1 cellular context compared by ENCODE assay signal in the genomic region with DNA sequence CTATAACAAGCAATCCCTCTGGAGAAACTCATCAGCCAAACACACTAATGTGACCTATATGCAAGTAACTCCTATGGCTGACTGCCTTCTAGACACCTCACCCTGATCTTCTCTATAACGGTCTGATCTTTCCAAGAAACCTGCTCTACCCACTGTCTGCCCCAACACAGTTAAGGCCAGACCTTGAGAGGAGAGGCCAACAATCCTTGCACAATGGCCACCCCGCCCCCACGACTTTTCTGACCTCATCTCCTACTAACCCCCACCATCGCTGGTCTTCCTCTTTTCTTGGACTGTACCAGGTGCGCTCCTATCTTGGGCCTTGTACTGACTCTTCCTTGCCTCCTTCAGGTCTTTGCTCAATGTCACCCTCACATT.
TF ChIP-seq lines count a peak whose summit lies in the region.

No MANE protein-coding gene starts in this region.

TF ChIP-seq in GM12878, 131 proteins besides CTCF, POLR2A, EP300 and RAD21:
- TF ChIP-seq, protein P1, sequence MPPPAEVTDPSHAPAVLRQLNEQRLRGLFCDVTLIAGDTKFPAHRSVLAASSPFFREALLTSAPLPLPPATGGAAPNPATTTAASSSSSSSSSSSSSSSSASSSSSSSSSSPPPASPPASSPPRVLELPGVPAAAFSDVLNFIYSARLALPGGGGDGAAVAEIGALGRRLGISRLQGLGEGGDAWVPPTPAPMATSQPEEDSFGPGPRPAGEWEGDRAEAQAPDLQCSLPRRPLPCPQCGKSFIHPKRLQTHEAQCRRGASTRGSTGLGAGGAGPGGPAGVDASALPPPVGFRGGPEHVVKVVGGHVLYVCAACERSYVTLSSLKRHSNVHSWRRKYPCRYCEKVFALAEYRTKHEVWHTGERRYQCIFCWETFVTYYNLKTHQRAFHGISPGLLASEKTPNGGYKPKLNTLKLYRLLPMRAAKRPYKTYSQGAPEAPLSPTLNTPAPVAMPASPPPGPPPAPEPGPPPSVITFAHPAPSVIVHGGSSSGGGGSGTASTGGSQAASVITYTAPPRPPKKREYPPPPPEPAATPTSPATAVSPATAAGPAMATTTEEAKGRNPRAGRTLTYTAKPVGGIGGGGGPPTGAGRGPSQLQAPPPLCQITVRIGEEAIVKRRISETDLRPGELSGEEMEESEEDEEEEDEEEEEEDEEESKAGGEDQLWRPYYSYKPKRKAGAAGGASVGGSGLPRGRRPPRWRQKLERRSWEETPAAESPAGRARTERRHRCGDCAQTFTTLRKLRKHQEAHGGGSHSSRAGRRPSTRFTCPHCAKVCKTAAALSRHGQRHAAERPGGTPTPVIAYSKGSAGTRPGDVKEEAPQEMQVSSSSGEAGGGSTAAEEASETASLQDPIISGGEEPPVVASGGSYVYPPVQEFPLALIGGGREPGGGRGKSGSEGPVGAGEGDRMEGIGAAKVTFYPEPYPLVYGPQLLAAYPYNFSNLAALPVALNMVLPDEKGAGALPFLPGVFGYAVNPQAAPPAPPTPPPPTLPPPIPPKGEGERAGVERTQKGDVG (CRISPR knock-in tag; IDR thresholded peaks at IDR 0.05) = no peak
- peak; percentile 3 for TF ChIP-seq MEF2B (IDR thresholded peaks at IDR 0.05; ENCODE audit: partially characterized antibody, poor library complexity, severe bottlenecking)
- no peak for TF ChIP-seq SUZ12 (IDR thresholded peaks at IDR 0.05; ENCODE audit: unreplicated experiment)
- TF ChIP-seq, protein P2, sequence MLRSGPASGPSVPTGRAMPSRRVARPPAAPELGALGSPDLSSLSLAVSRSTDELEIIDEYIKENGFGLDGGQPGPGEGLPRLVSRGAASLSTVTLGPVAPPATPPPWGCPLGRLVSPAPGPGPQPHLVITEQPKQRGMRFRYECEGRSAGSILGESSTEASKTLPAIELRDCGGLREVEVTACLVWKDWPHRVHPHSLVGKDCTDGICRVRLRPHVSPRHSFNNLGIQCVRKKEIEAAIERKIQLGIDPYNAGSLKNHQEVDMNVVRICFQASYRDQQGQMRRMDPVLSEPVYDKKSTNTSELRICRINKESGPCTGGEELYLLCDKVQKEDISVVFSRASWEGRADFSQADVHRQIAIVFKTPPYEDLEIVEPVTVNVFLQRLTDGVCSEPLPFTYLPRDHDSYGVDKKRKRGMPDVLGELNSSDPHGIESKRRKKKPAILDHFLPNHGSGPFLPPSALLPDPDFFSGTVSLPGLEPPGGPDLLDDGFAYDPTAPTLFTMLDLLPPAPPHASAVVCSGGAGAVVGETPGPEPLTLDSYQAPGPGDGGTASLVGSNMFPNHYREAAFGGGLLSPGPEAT (IDR thresholded peaks at IDR 0.05; ENCODE audit: low read depth) = no peak
- TF ChIP-seq SRF (IDR thresholded peaks at IDR 0.05; ENCODE audit: low read depth in 2 of 2, low read length in 2 of 2) = no peak
- no peak for TF ChIP-seq MYC (IDR thresholded peaks at IDR 0.05; ENCODE audit: insufficient read depth, insufficient read length, insufficient replicate concordance, low read length, severe bottlenecking)
- no peak for TF ChIP-seq YY1 (IDR thresholded peaks at IDR 0.05; ENCODE audit: low read depth, low read length)
- TF ChIP-seq SUPT20H (IDR thresholded peaks at IDR 0.05; ENCODE audit: borderline replicate concordance, control insufficient read depth, low read depth, low read length) = no peak
- no peak for TF ChIP-seq ZNF622 (IDR thresholded peaks at IDR 0.05)
- TF ChIP-seq EED (IDR thresholded peaks at IDR 0.05; ENCODE audit: low read depth) = no peak
- TF ChIP-seq NRF1 (conservative IDR thresholded peaks at IDR 0.05; ENCODE audit: low read depth, low read length) = no peak
- no peak for TF ChIP-seq LARP7 (IDR thresholded peaks at IDR 0.05)
- no peak for TF ChIP-seq TARDBP (IDR thresholded peaks at IDR 0.05; ENCODE audit: borderline replicate concordance)
- peak; percentile 67; the same call in 1 of the 2 replicates for TF ChIP-seq SPI1 (IDR thresholded peaks at IDR 0.05; ENCODE audit: borderline replicate concordance, insufficient read depth, low read depth, low read length)
- TF ChIP-seq RCOR1 (conservative IDR thresholded peaks at IDR 0.05; ENCODE audit: low read depth, low read length) = no peak
- TF ChIP-seq STAT3 (IDR thresholded peaks at IDR 0.05; ENCODE audit: low read depth, low read length) = no peak
- no peak for TF ChIP-seq CBFB (IDR thresholded peaks at IDR 0.05; ENCODE audit: low read depth)
- 0 out of 2 replicates have a peak, but pooled peaks have one; percentile 11 for TF ChIP-seq MTA3 (IDR thresholded peaks at IDR 0.05; ENCODE audit: borderline replicate concordance, low read length)
- no peak for TF ChIP-seq FOXM1 (IDR thresholded peaks at IDR 0.05; ENCODE audit: low read depth, low read length)
